In genomic region chr11:125923012-125923579, GRCh38 we compare ENCODE assay signal across 7 cellular contexts. TPM values are rescaled to one million over a fixed set of nuclear protein-coding genes. Genes with fewer than 3 reads are reported as not detected.
A peak's percentile ranks its signal among the peaks of the same experiment; 100 is the strongest.
DNase-seq lines count a peak whose midpoint lies in the region; ATAC-seq, FAIRE-seq and TF ChIP-seq lines count a peak whose summit lies in the region.

No MANE protein-coding gene starts in this region.

- H3K27ac ChIP-seq in HL-60 (replicated peaks) (no peak overlapping the region), substantia nigra (ENCODE audit: low read depth, low read length, poor library complexity, severe bottlenecking) (no peak overlapping the region)

- FAIRE-seq in GM12891 (lab: Jason Lieb, UNC) = peak; percentile 71

- no peak overlapping the region for H3K4me3 Mint-ChIP-seq in activated CD8-positive, alpha-beta memory T cell treated with anti-CD3 and anti-CD28 coated beads, Interleukin-2, amount 10 ng/mL, durations not matched to agents 7 days and 5 days
- H3K4me3 Mint-ChIP-seq in naive B cell = peak overlapping the region in 1 of 8 donors; percentile 11

- H3K4me3 ChIP-seq in HL-60 (replicated peaks; ENCODE audit: insufficient read depth, low read length) = no peak overlapping the region

- TF ChIP-seq POLR2A in GM12891 (IDR thresholded peaks at IDR 0.05; ENCODE audit: low read depth, low read length) = no peak

- no peaks in the 10 kb centered on the region for H3K9me3 Mint-ChIP-seq in activated CD8-positive, alpha-beta memory T cell treated with anti-CD3 and anti-CD28 coated beads, Interleukin-2, amount 10 ng/mL, durations not matched to agents 7 days and 5 days (ENCODE audit: low read depth)
- H3K9me3 Mint-ChIP-seq in naive B cell = no peaks in the 10 kb centered on the region

- peak; percentile 46 for DNase-seq in GM12891 (ENCODE audit: insufficient read length, low spot score)
- peak; percentile 44 to 60 for DNase-seq in HL-60 (ENCODE audit: low read depth in 1 of 2, low spot score in 1 of 2)
- peak; percentile 74 for DNase-seq in NCI-H774 (lab: John Stamatoyannopoulos, UW)
- peak; percentile 73 for DNase-seq in activated CD8-positive, alpha-beta memory T cell treated with anti-CD3 and anti-CD28 coated beads, Interleukin-2, amount 10 ng/mL, durations not matched to agents 7 days and 5 days
- DNase-seq in naive B cell = no peak
- DNase-seq in substantia nigra (lab: John Stamatoyannopoulos, UW) = peak in 32 of 49 donors; percentile 1 to 70 (median 34)

- no peaks in the 10 kb centered on the region for H3K36me3 Mint-ChIP-seq in activated CD8-positive, alpha-beta memory T cell treated with anti-CD3 and anti-CD28 coated beads, Interleukin-2, amount 10 ng/mL, durations not matched to agents 7 days and 5 days
- H3K36me3 Mint-ChIP-seq in naive B cell = no peaks in the 10 kb centered on the region

- no peak overlapping the region for H3K27ac Mint-ChIP-seq in activated CD8-positive, alpha-beta memory T cell treated with anti-CD3 and anti-CD28 coated beads, Interleukin-2, amount 10 ng/mL, durations not matched to agents 7 days and 5 days
- H3K27ac Mint-ChIP-seq in naive B cell = no peak overlapping the region

- ATAC-seq in activated CD8-positive, alpha-beta memory T cell treated with anti-CD3 and anti-CD28 coated beads, Interleukin-2, amount 10 ng/mL, durations not matched to agents 7 days and 5 days = peak; percentile 90
- ATAC-seq in esophagus mucosa (peak; percentile 77), naive B cell (ENCODE audit: low read depth in 2 of 2) (peak; percentile 47 to 64)

- no peaks in the 10 kb centered on the region for H3K4me1 Mint-ChIP-seq in activated CD8-positive, alpha-beta memory T cell treated with anti-CD3 and anti-CD28 coated beads, Interleukin-2, amount 10 ng/mL, durations not matched to agents 7 days and 5 days
- peaks cover 0 to 6% (median 3%) of the 10 kb centered on the region in 3 donors for H3K4me1 Mint-ChIP-seq in naive B cell

- CTCF ChIA-PET in activated CD8-positive, alpha-beta memory T cell treated with anti-CD3 and anti-CD28 coated beads, Interleukin-2, amount 10 ng/mL, durations not matched to agents 7 days and 5 days (lab: Charles Lee) = interaction anchor here (0.6 to 2.1 kb wide), 8 partner anchors 10 to 346 kb away, joined by 3 to 24 read pairs (median 3); partner anchors contain the start of genes FOXRED1 and SRPRA

- H3K27me3 Mint-ChIP-seq in activated CD8-positive, alpha-beta memory T cell treated with anti-CD3 and anti-CD28 coated beads, Interleukin-2, amount 10 ng/mL, durations not matched to agents 7 days and 5 days = peaks cover 25% of the 10 kb centered on the region
- peaks cover 30 to 60% (median 43%) of the 10 kb centered on the region in 3 donors for H3K27me3 Mint-ChIP-seq in naive B cell

- TF ChIP-seq CTCF in HL-60 (IDR thresholded peaks at IDR 0.05; ENCODE audit: insufficient read depth, low read length) = peak; percentile 72

- H3K27me3 ChIP-seq in HL-60 (ENCODE audit: insufficient read depth, poor library complexity, severe bottlenecking) = peaks cover 4% of the 10 kb centered on the region

TF ChIP-seq in GM12891, 5 proteins besides CTCF, POLR2A, EP300 and RAD21:
- TF ChIP-seq PAX5 (IDR thresholded peaks at IDR 0.05; ENCODE audit: insufficient read depth, low read length, severe bottlenecking) (no peak), POU2F2 (IDR thresholded peaks at IDR 0.05; ENCODE audit: low read depth, low read length) (no peak), TAF1 (IDR thresholded peaks at IDR 0.05; ENCODE audit: low read depth, low read length) (no peak), POLR2AphosphoS5 (IDR thresholded peaks at IDR 0.05; ENCODE audit: low read depth, low read length) (no peak), SPI1 (IDR thresholded peaks at IDR 0.05; ENCODE audit: low read depth, low read length) (no peak)

RNA-seq across cellular contexts. Expression of gene DDX25, which starts 18.8 kb away (rescaled TPM):
- not detected for polyA plus RNA-seq in GM12891 (2012; ENCODE audit: low read depth, missing spikeins)
- under 1 TPM in 1 of 2 experiments, not detected in 1; 0.50 TPM for total RNA-seq in activated CD8-positive, alpha-beta memory T cell treated with anti-CD3 and anti-CD28 coated beads, Interleukin-2, amount 10 ng/mL, durations not matched to agents 7 days and 5 days
- not detected for total RNA-seq in esophagus mucosa
- under 1 TPM in 1 of 6 donors, not detected in 5; 0.34 TPM for polyA plus RNA-seq in naive B cell (ENCODE audit: low read depth in 6 of 6)

RNA-seq across cellular contexts. Expression of gene PUS3, which starts 20.1 kb away (rescaled TPM):
- polyA plus RNA-seq in GM12891 (2012; ENCODE audit: low read depth, missing spikeins) = 11.7 TPM
- total RNA-seq in activated CD8-positive, alpha-beta memory T cell treated with anti-CD3 and anti-CD28 coated beads, Interleukin-2, amount 10 ng/mL, durations not matched to agents 7 days and 5 days = 10 to 100 TPM; 11.0 to 13.1 TPM
- 5.3 TPM for total RNA-seq in esophagus mucosa
- 10 to 100 TPM in 2 of 6 donors, 1 to 10 TPM in 4; 6.2 to 12.1 (median 7.9) TPM for polyA plus RNA-seq in naive B cell (ENCODE audit: low read depth in 6 of 6)

RNA-seq across cellular contexts. Expression of gene VSIG10L2, which starts 22.7 kb away (rescaled TPM):
- not detected for polyA plus RNA-seq in GM12891 (2012; ENCODE audit: low read depth, missing spikeins)
- not detected for total RNA-seq in activated CD8-positive, alpha-beta memory T cell treated with anti-CD3 and anti-CD28 coated beads, Interleukin-2, amount 10 ng/mL, durations not matched to agents 7 days and 5 days
- total RNA-seq in esophagus mucosa = not detected
- not detected for polyA plus RNA-seq in naive B cell (ENCODE audit: low read depth in 6 of 6)

RNA-seq across cellular contexts. Expression of gene HYLS1, which starts 35.6 kb away (rescaled TPM):
- polyA plus RNA-seq in GM12891 (2012; ENCODE audit: low read depth, missing spikeins) = 9.8 TPM
- total RNA-seq in activated CD8-positive, alpha-beta memory T cell treated with anti-CD3 and anti-CD28 coated beads, Interleukin-2, amount 10 ng/mL, durations not matched to agents 7 days and 5 days = 10 to 100 TPM in 1 of 2 experiments, 1 to 10 TPM in 1; 8.9 to 11.2 TPM
- total RNA-seq in esophagus mucosa = 4.6 TPM
- polyA plus RNA-seq in naive B cell (ENCODE audit: low read depth in 6 of 6) = 10 to 100 TPM; 13.4 to 22.7 (median 16.4) TPM
